ENCODE assay signal across 11 cellular contexts in the genomic region with DNA sequence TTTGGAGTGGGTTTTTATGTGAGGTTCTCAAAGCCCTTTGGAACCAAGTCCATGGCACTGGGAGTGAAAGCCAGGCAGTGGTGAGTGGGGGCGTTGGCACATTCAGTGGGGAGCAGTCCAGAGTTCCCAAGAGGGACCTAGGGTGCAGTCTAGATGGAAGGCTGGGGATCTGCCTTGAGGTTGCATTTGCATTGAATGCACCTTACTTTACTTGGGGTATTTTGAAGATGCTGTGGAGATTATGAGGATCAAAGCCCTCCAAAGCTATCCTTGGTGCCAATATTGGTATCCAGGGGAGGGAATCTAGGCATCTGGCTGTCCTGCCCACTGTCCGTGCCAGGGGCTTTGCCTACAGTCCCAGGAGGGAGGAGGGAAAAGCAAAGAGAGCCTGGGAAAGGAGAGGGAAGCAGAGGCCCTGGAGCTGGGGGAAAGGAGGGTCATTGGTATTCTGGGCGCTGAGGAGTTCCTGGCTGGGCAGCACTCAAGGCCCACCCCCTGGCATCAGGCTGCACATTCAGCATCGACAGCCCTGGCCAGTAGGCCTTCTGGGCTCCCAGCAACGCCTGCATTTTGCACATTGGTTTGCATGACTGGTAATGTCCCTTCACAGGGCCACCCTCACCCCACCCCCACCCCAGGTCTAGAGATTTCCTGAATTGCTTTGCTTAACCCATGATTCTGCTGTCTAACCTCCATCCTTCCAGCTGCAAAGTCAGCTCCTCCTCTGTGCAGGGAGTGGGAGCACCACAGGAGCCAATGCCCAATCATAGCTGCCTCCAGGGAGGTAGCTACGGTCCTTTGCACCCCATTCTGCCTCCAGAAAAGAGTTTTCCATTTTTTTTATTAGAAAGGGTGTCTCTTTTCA. TPM values are rescaled to one million over a fixed set of nuclear protein-coding genes. Genes with fewer than 3 reads are reported as not detected.
DNase-seq lines count a peak whose midpoint lies in the region; ATAC-seq, FAIRE-seq and TF ChIP-seq lines count a peak whose summit lies in the region.
"Had no signal": no experiment of that assay in that cellular context is flagged by ENCODE, and none has a peak within 500 bp of the region (broad histone marks: within the 10 kb centered on the region; RNA-seq: fewer than 3 reads in every experiment).

No MANE protein-coding gene starts in this region.

- no peak overlapping the region for H3K4me3 ChIP-seq in K562

- H3K9ac ChIP-seq in K562 (ENCODE audit: insufficient read depth in 1 of 2, low read depth in 2 of 2, low read length in 2 of 2) = no peak overlapping the region

- H3K36me3 ChIP-seq in K562 (ENCODE audit: control insufficient read depth, insufficient read depth, low read length) = peaks cover 30% of the 10 kb centered on the region

- no peak overlapping the region for H3K4me2 ChIP-seq in K562 (ENCODE audit: insufficient read depth, low read length)

- H2AFZ ChIP-seq in K562 (ENCODE audit: low read depth, low read length) = no peak overlapping the region

- WGBS in K562 (ENCODE audit: insufficient coverage, low coverage, missing lambda C conversion rate) = 30% methylated on average over 6 of the region's 6 CpGs

- no TSS peak for BruUV-seq in K562 (replicated peaks; lab: Mats Ljungman, UMichigan)

- H3K27me3 ChIP-seq in K562 (ENCODE audit: control insufficient read depth in 2 of 2, insufficient read depth in 2 of 2, low read length in 2 of 2) = no peaks in the 10 kb centered on the region

- no peaks in the 10 kb centered on the region for H3K9me3 Mint-ChIP-seq in activated naive CD4-positive, alpha-beta T cell treated with anti-CD3 and anti-CD28 coated beads, Interleukin-2, amount 50 U/mL, for 24 hours
- H3K9me3 Mint-ChIP-seq in activated naive CD4-positive, alpha-beta T cell treated with anti-CD3 and anti-CD28 coated beads, Interleukin-2, amount 10 ng/mL, durations not matched to agents 7 days and 5 days = no peaks in the 10 kb centered on the region

- in situ Hi-C loops in K562 (cut with MboI) = no loop called here

- ATAC-seq in K562 (no peak), HG03565 (IDR thresholded peaks at IDR 0.05; ENCODE audit: unreplicated experiment) (no peak)
- ATAC-seq: PC-3 had no signal

- H3K4me1 Mint-ChIP-seq in activated naive CD4-positive, alpha-beta T cell treated with anti-CD3 and anti-CD28 coated beads, Interleukin-2, amount 50 U/mL, for 24 hours = peaks cover 26% of the 10 kb centered on the region
- H3K4me1 Mint-ChIP-seq in activated naive CD4-positive, alpha-beta T cell treated with anti-CD3 and anti-CD28 coated beads, Interleukin-2, amount 10 ng/mL, durations not matched to agents 7 days and 5 days = peaks cover 33% of the 10 kb centered on the region

- H3K4me1 ChIP-seq in K562 (replicated peaks in 1 of 2; ENCODE audit: control insufficient read depth in 2 of 2, insufficient read depth in 2 of 2, low read length in 2 of 2) = peaks cover 0 to 13% of the 10 kb centered on the region in 2 experiments; a peak in 2 of 5 replicates

- H3K9me1 ChIP-seq in K562 (ENCODE audit: control insufficient read depth, insufficient read depth, low read length) = no peaks in the 10 kb centered on the region

- H3K9me3 ChIP-seq in K562 (replicated peaks; ENCODE audit: control insufficient read depth, insufficient read depth, low read depth, low read length) = no peaks in the 10 kb centered on the region

- FAIRE-seq in K562 (lab: Jason Lieb, UNC) = no peak

- POLR2A ChIA-PET in K562 (lab: Yijun Ruan, JAX) = interaction anchor here (1.0 to 1.3 kb wide), 2 partner anchors 9 to 132 kb away, joined by 3 read pairs; no protein-coding TSS in a partner anchor

- H3K27me3 Mint-ChIP-seq in activated naive CD4-positive, alpha-beta T cell treated with anti-CD3 and anti-CD28 coated beads, Interleukin-2, amount 50 U/mL, for 24 hours = peaks cover 65% of the 10 kb centered on the region
- peaks cover 94% of the 10 kb centered on the region for H3K27me3 Mint-ChIP-seq in activated naive CD4-positive, alpha-beta T cell treated with anti-CD3 and anti-CD28 coated beads, Interleukin-2, amount 10 ng/mL, durations not matched to agents 7 days and 5 days

- TF ChIP-seq RAD21 in K562 (CRISPR knock-in tag; conservative IDR thresholded peaks at IDR 0.05 in 1 of 2, IDR thresholded peaks at IDR 0.05 in 1 of 2) = no peak

- peaks cover 43% of the 10 kb centered on the region for H4K20me1 ChIP-seq in K562 (replicated peaks; ENCODE audit: control insufficient read depth, insufficient read depth, low read length)

- H3K27ac Mint-ChIP-seq in activated naive CD4-positive, alpha-beta T cell treated with anti-CD3 and anti-CD28 coated beads, Interleukin-2, amount 50 U/mL, for 24 hours = no peak overlapping the region
- no peak overlapping the region for H3K27ac Mint-ChIP-seq in activated naive CD4-positive, alpha-beta T cell treated with anti-CD3 and anti-CD28 coated beads, Interleukin-2, amount 10 ng/mL, durations not matched to agents 7 days and 5 days

- CTCF ChIA-PET in activated naive CD4-positive, alpha-beta T cell treated with anti-CD3 and anti-CD28 coated beads, Interleukin-2, amount 10 ng/mL, durations not matched to agents 7 days and 5 days (lab: Charles Lee) = interaction anchor here (1.0 to 5.5 kb wide), 4 partner anchors 14 to 36 kb away, joined by 3 to 47 read pairs (median 10); no protein-coding TSS in a partner anchor
- CTCF ChIA-PET in K562 (lab: Yijun Ruan, JAX; ENCODE audit: low intra/inter-chr PET ratio) = no interaction called here

- peaks cover 2% of the 10 kb centered on the region for H3K36me3 Mint-ChIP-seq in activated naive CD4-positive, alpha-beta T cell treated with anti-CD3 and anti-CD28 coated beads, Interleukin-2, amount 50 U/mL, for 24 hours
- no peaks in the 10 kb centered on the region for H3K36me3 Mint-ChIP-seq in activated naive CD4-positive, alpha-beta T cell treated with anti-CD3 and anti-CD28 coated beads, Interleukin-2, amount 10 ng/mL, durations not matched to agents 7 days and 5 days

- TF ChIP-seq EP300 in K562 (IDR thresholded peaks at IDR 0.05; ENCODE audit: low read length) = no peak

- peak; percentile 61 for TF ChIP-seq POLR2A in K562 (conservative IDR thresholded peaks at IDR 0.05)

- intact Hi-C loops in K562 (cut with micrococcal nuclease) = no loop called here

- no peak overlapping the region for H3K27ac ChIP-seq in K562 (ENCODE audit: extremely low read depth, low read depth, low read length)
- peak overlapping the region; percentile 68 for H3K27ac ChIP-seq in substantia nigra (ENCODE audit: low read depth, low read length, poor library complexity, severe bottlenecking)

- DNase-seq in activated naive CD4-positive, alpha-beta T cell treated with anti-CD3 and anti-CD28 coated beads, Interleukin-2, amount 10 ng/mL, durations not matched to agents 7 days and 5 days = no peak
- no peak for DNase-seq in K562 (ENCODE audit: extremely low read depth in 1 of 4, low spot score in 3 of 4)
- peak; percentile 52 for DNase-seq in midbrain (lab: John Stamatoyannopoulos, UW)
- peak in 41 of 49 donors; percentile 19 to 88 (median 57) for DNase-seq in substantia nigra (lab: John Stamatoyannopoulos, UW)
- DNase-seq in epidermal melanocyte (ENCODE audit: insufficient read length, low spot score) = no peak
- no peak for DNase-seq in SKM-1 treated with dmso at 0.1 percent for 144 hours (lab: John Stamatoyannopoulos, UW; ENCODE audit: unreplicated experiment)
- DNase-seq: activated gamma-delta T cell treated with Interleukin-2 at 50 U/mL for 16 hours; effector CD4-positive, alpha-beta T cell; PC-3 had no signal

- H3K79me2 ChIP-seq in K562 (ENCODE audit: control insufficient read depth, insufficient read depth, low read length) = no peaks in the 10 kb centered on the region

- H3K4me3 Mint-ChIP-seq in activated naive CD4-positive, alpha-beta T cell treated with anti-CD3 and anti-CD28 coated beads, Interleukin-2, amount 50 U/mL, for 24 hours = peak overlapping the region; percentile 74
- no peak overlapping the region for H3K4me3 Mint-ChIP-seq in activated naive CD4-positive, alpha-beta T cell treated with anti-CD3 and anti-CD28 coated beads, Interleukin-2, amount 10 ng/mL, durations not matched to agents 7 days and 5 days

- TF ChIP-seq CTCF in K562 (IDR thresholded peaks at IDR 0.05 in 2 of 3, conservative IDR thresholded peaks at IDR 0.05 in 1 of 3; ENCODE audit: insufficient read depth in 2 of 3, low read depth in 1 of 3, low read length in 3 of 3) = no peak

RNA-seq across cellular contexts. Expression of a gene that starts 0.8 kb away (rescaled TPM):
- 0.12 TPM in 1 of 2 replicates, not detected in the other for total RNA-seq in K562 (2011; cell fraction: chromatin; rRNA removed; ENCODE audit: low replicate concordance)
- 0.17 and 0.26 TPM in 2 replicates for total RNA-seq in K562 (2011; cell fraction: nucleolus; rRNA removed)
- not detected in 2 replicates for total RNA-seq in K562 (2011; cell fraction: nucleoplasm; rRNA removed)
- total RNA-seq in K562 (2014; rRNA removed) (0.12 TPM in 1 of 2 replicates, not detected in the other), K562 (2014; rRNA removed; fragmentation: Illumina TruSeq; extraction: Trizol) (not detected in 2 replicates), K562 (2015; rRNA removed; fragmentation: Illumina TruSeq; extraction: Trizol) (0.08 TPM in 1 of 2 replicates, not detected in the other), K562 (2021) (0.22 TPM in 1 of 2 replicates, not detected in the other)
- polyA plus RNA-seq in K562 (2011; rRNA removed) (0.06 and 0.09 TPM in 2 replicates), K562 (2014; fragmentation: Illumina TruSeq; extraction: Trizol) (0.19 and 0.33 TPM in 2 replicates), K562 (2014; fragmentation: Nextera tagmentation; extraction: Ambion mirVana) (under 1 TPM in 1 of 2 experiments, not detected in 1; 0.04 TPM), K562 (2014; rRNA removed) (0.22 and 0.23 TPM in 2 replicates)
- polyA plus RNA-seq in K562 (2011; cell fraction: cytosol; rRNA removed) = 0.04 and 0.25 TPM in 2 replicates
- 0.06 and 0.21 TPM in 2 replicates for polyA plus RNA-seq in K562 (2011; cell fraction: nucleus; rRNA removed)
- 0.35 and 0.52 TPM in 2 replicates for polyA plus RNA-seq in K562 (2012)
- polyA minus RNA-seq in K562 (2011; rRNA and poly(A)+ RNA removed) = not detected in 2 replicates
- polyA minus RNA-seq in K562 (2011; cell fraction: cytosol; rRNA and poly(A)+ RNA removed) = not detected in 2 replicates
- not detected in 2 replicates for polyA minus RNA-seq in K562 (2011; cell fraction: nucleus; rRNA and poly(A)+ RNA removed)
- total RNA-seq: PC-3 had no signal

RNA-seq across cellular contexts. Expression of a gene that starts 21.9 kb away (rescaled TPM):
- 1.4 TPM in 1 of 2 replicates, not detected in the other for total RNA-seq in K562 (2011; cell fraction: chromatin; rRNA removed; ENCODE audit: low replicate concordance)
- total RNA-seq in K562 (2011; cell fraction: nucleolus; rRNA removed) = 3.0 TPM in 2 replicates
- 0.53 and 0.88 TPM in 2 replicates for total RNA-seq in K562 (2011; cell fraction: nucleoplasm; rRNA removed)
- 3.1 and 3.8 TPM in 2 replicates for total RNA-seq in K562 (2014; rRNA removed)
- total RNA-seq in K562 (2014; rRNA removed; fragmentation: Illumina TruSeq; extraction: Trizol) = not detected in 2 replicates
- total RNA-seq in K562 (2015; rRNA removed; fragmentation: Illumina TruSeq; extraction: Trizol) = 0.14 and 0.19 TPM in 2 replicates
- total RNA-seq in K562 (2021) = 3.6 and 5.2 TPM in 2 replicates
- 0.39 and 0.76 TPM in 2 replicates for polyA plus RNA-seq in K562 (2011; rRNA removed)
- 1.3 and 4.1 TPM in 2 replicates for polyA plus RNA-seq in K562 (2011; cell fraction: cytosol; rRNA removed)
- 6.5 and 10.9 TPM in 2 replicates for polyA plus RNA-seq in K562 (2011; cell fraction: nucleus; rRNA removed)
- polyA plus RNA-seq in K562 (2012) = 0.95 and 3.3 TPM in 2 replicates
- polyA plus RNA-seq in K562 (2014; fragmentation: Illumina TruSeq; extraction: Trizol) = 0.17 TPM in 1 of 2 replicates, not detected in the other
- polyA plus RNA-seq in K562 (2014; fragmentation: Nextera tagmentation; extraction: Ambion mirVana) = not detected
- polyA plus RNA-seq in K562 (2014; rRNA removed) = 4.4 and 4.5 TPM in 2 replicates
- 0.35 TPM in 1 of 2 replicates, not detected in the other for polyA minus RNA-seq in K562 (2011; rRNA and poly(A)+ RNA removed)
- polyA minus RNA-seq in K562 (2011; cell fraction: cytosol; rRNA and poly(A)+ RNA removed) = not detected in 2 replicates
- 3.1 and 3.8 TPM in 2 replicates for polyA minus RNA-seq in K562 (2011; cell fraction: nucleus; rRNA and poly(A)+ RNA removed)

RNA-seq across cellular contexts. Expression of a gene that starts 36.1 kb away (rescaled TPM):
- total RNA-seq in K562 (2011; cell fraction: chromatin; rRNA removed; ENCODE audit: low replicate concordance) = 1.5 and 2.0 TPM in 2 replicates
- total RNA-seq in K562 (2011; cell fraction: nucleolus; rRNA removed) = 1.7 TPM in 2 replicates
- total RNA-seq in K562 (2011; cell fraction: nucleoplasm; rRNA removed) = 1.8 and 3.1 TPM in 2 replicates
- total RNA-seq in K562 (2014; rRNA removed) (5.8 and 6.6 TPM in 2 replicates), K562 (2014; rRNA removed; fragmentation: Illumina TruSeq; extraction: Trizol) (3.3 and 4.1 TPM in 2 replicates), K562 (2015; rRNA removed; fragmentation: Illumina TruSeq; extraction: Trizol) (4.8 and 4.9 TPM in 2 replicates), K562 (2021) (5.5 and 8.6 TPM in 2 replicates)
- polyA plus RNA-seq in K562 (2011; rRNA removed) (2.7 TPM in 2 replicates), K562 (2014; fragmentation: Illumina TruSeq; extraction: Trizol) (5.4 and 6.3 TPM in 2 replicates), K562 (2014; fragmentation: Nextera tagmentation; extraction: Ambion mirVana) (under 1 TPM; 0.10 to 0.13 TPM), K562 (2014; rRNA removed) (2.5 and 4.2 TPM in 2 replicates)
- 1.5 and 2.5 TPM in 2 replicates for polyA plus RNA-seq in K562 (2011; cell fraction: cytosol; rRNA removed)
- 3.2 and 5.5 TPM in 2 replicates for polyA plus RNA-seq in K562 (2011; cell fraction: nucleus; rRNA removed)
- polyA plus RNA-seq in K562 (2012) = 6.5 and 7.0 TPM in 2 replicates
- polyA minus RNA-seq in K562 (2011; rRNA and poly(A)+ RNA removed) = 2.3 and 2.4 TPM in 2 replicates
- 3.8 and 5.4 TPM in 2 replicates for polyA minus RNA-seq in K562 (2011; cell fraction: cytosol; rRNA and poly(A)+ RNA removed)
- 1.2 and 1.4 TPM in 2 replicates for polyA minus RNA-seq in K562 (2011; cell fraction: nucleus; rRNA and poly(A)+ RNA removed)

RNA-seq across cellular contexts. Expression of a gene that starts 39.8 kb away (rescaled TPM):
- total RNA-seq in K562 (2011; cell fraction: chromatin; rRNA removed; ENCODE audit: low replicate concordance) = 75.8 and 111 TPM in 2 replicates
- total RNA-seq in K562 (2011; cell fraction: nucleolus; rRNA removed) = 69.5 and 70.0 TPM in 2 replicates
- total RNA-seq in K562 (2011; cell fraction: nucleoplasm; rRNA removed) = 69.2 and 102 TPM in 2 replicates
- total RNA-seq in K562 (2014; rRNA removed) (43.7 and 47.5 TPM in 2 replicates), K562 (2014; rRNA removed; fragmentation: Illumina TruSeq; extraction: Trizol) (73.1 and 76.5 TPM in 2 replicates), K562 (2015; rRNA removed; fragmentation: Illumina TruSeq; extraction: Trizol) (75.8 and 79.5 TPM in 2 replicates), K562 (2021) (45.8 and 51.4 TPM in 2 replicates)
- polyA plus RNA-seq in K562 (2011; rRNA removed) (51.5 and 57.9 TPM in 2 replicates), K562 (2014; fragmentation: Illumina TruSeq; extraction: Trizol) (94.7 and 105 TPM in 2 replicates), K562 (2014; fragmentation: Nextera tagmentation; extraction: Ambion mirVana) (10 to 100 TPM; 82.1 to 90.8 TPM), K562 (2014; rRNA removed) (53.9 and 59.3 TPM in 2 replicates)
- polyA plus RNA-seq in K562 (2011; cell fraction: cytosol; rRNA removed) = 29.4 and 32.0 TPM in 2 replicates
- 51.1 and 51.7 TPM in 2 replicates for polyA plus RNA-seq in K562 (2011; cell fraction: nucleus; rRNA removed)
- polyA plus RNA-seq in K562 (2012) = 27.1 and 86.2 TPM in 2 replicates
- polyA minus RNA-seq in K562 (2011; rRNA and poly(A)+ RNA removed) = 72.9 and 74.3 TPM in 2 replicates
- polyA minus RNA-seq in K562 (2011; cell fraction: cytosol; rRNA and poly(A)+ RNA removed) = 17.4 and 29.2 TPM in 2 replicates
- 49.8 and 60.9 TPM in 2 replicates for polyA minus RNA-seq in K562 (2011; cell fraction: nucleus; rRNA and poly(A)+ RNA removed)

RNA-seq across cellular contexts. Expression of a gene that starts 49.5 kb away (rescaled TPM):
- 43.8 and 126 TPM in 2 replicates for total RNA-seq in K562 (2011; cell fraction: chromatin; rRNA removed; ENCODE audit: low replicate concordance)
- total RNA-seq in K562 (2011; cell fraction: nucleolus; rRNA removed) = 112 and 139 TPM in 2 replicates
- total RNA-seq in K562 (2011; cell fraction: nucleoplasm; rRNA removed) = 102 TPM in 2 replicates
- total RNA-seq in K562 (2014; rRNA removed) (122 and 150 TPM in 2 replicates), K562 (2014; rRNA removed; fragmentation: Illumina TruSeq; extraction: Trizol) (76.6 and 99.9 TPM in 2 replicates), K562 (2015; rRNA removed; fragmentation: Illumina TruSeq; extraction: Trizol) (90.0 and 93.1 TPM in 2 replicates), K562 (2021) (112 and 113 TPM in 2 replicates)
- polyA plus RNA-seq in K562 (2011; rRNA removed) (38.4 and 66.9 TPM in 2 replicates), K562 (2014; fragmentation: Illumina TruSeq; extraction: Trizol) (136 and 137 TPM in 2 replicates), K562 (2014; fragmentation: Nextera tagmentation; extraction: Ambion mirVana) (10 to 100 TPM; 27.3 to 38.2 TPM), K562 (2014; rRNA removed) (77.2 and 85.8 TPM in 2 replicates)
- polyA plus RNA-seq in K562 (2011; cell fraction: cytosol; rRNA removed) = 81.6 and 136 TPM in 2 replicates
- polyA plus RNA-seq in K562 (2011; cell fraction: nucleus; rRNA removed) = 82.3 and 92.2 TPM in 2 replicates
- polyA plus RNA-seq in K562 (2012) = 106 and 111 TPM in 2 replicates
- 31.2 and 45.6 TPM in 2 replicates for polyA minus RNA-seq in K562 (2011; rRNA and poly(A)+ RNA removed)
- 23.6 and 34.6 TPM in 2 replicates for polyA minus RNA-seq in K562 (2011; cell fraction: cytosol; rRNA and poly(A)+ RNA removed)
- polyA minus RNA-seq in K562 (2011; cell fraction: nucleus; rRNA and poly(A)+ RNA removed) = 40.1 and 65.3 TPM in 2 replicates

Comparison
In these comparisons a context has a peak if more than half of its experiments do, and no peak if none do; other contexts are left out.
1. DNase-seq: peak in midbrain (single experiment) and substantia nigra (41 of 49); none in activated naive CD4-positive, alpha-beta T cell treated with anti-CD3 and anti-CD28 coated beads, Interleukin-2, amount 10 ng/mL, durations not matched to agents 7 days and 5 days (single experiment), K562 (0 of 4), epidermal melanocyte (single experiment) and SKM-1 treated with dmso at 0.1 percent for 144 hours (single experiment).